19 cellular contexts compared by ENCODE assay signal in the genomic region with DNA sequence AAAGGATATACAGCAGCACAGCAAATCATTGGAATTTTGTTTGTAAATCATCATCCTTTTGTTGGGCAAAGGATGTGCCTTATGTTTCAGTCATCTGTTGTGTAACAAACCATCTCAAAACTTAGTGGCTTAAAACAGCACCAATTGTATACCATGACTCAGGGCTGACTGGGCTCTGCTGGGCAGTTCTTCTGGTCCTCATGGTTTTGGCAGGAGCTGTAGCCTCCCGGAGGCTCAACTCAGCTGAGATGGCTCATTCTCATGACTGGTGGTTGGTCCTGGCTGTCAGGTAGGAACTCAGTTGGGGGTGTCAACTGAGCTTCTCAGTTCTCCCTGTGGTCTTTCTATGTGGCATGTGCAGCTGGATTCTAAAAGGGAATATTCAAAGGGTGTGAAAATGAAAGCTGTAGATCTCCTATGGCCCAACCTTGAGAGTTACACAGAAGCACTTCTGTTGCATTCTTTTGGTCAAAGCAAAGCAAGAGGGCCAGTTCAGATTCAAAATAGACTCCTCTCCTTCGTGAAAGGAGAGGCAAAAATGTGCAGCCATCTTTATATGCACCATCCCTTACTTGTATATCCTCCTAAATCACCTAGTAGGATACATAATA.
"Had no signal": no experiment of that assay in that cellular context is flagged by ENCODE, and none has a peak within 500 bp of the region (broad histone marks: within the 10 kb centered on the region; RNA-seq: fewer than 3 reads in every experiment).

No MANE protein-coding gene starts in this region.

- H3K4me3 ChIP-seq: dorsolateral prefrontal cortex, left ventricle myocardium inferior, mucosa of descending colon, ovary, stomach, testis, upper lobe of left lung had no signal

- DNase-seq: activated CD4-positive, alpha-beta T cell treated with anti-CD3 and anti-CD28 coated beads, Interleukin-2, amount 50 U/mL, for 4 hours; activated CD4-positive, CD25-positive, alpha-beta regulatory T cell treated with anti-CD3 and anti-CD28 coated beads, Interleukin-2, amount 50 U/mL, for 72 hours; activated naive CD4-positive, alpha-beta T cell treated with anti-CD3 and anti-CD28 coated beads for 36 hours; activated naive CD8-positive, alpha-beta T cell treated with anti-CD3 and anti-CD28 coated beads, Interleukin-2, amount 50 U/mL, for 24 hours; aorta; dorsolateral prefrontal cortex; endodermal cell; glutamatergic neuron; hypothalamus; kidney; left ventricle myocardium inferior; mucosa of descending colon; naive thymus-derived CD4-positive, alpha-beta T cell; ovary; stomach; T-helper 9 cell; testis; upper lobe of left lung had no signal

- H3K9me3 ChIP-seq: ovary, testis had no signal

- H3K27ac ChIP-seq: dorsolateral prefrontal cortex, left ventricle myocardium inferior, ovary, stomach, testis, upper lobe of left lung had no signal

- ATAC-seq: activated naive CD8-positive, alpha-beta T cell treated with anti-CD3 and anti-CD28 coated beads, Interleukin-2, amount 50 U/mL, for 24 hours; mucosa of descending colon; naive thymus-derived CD4-positive, alpha-beta T cell; sciatic nerve had no signal

- H3K36me3 ChIP-seq: left ventricle myocardium inferior, ovary, stomach, upper lobe of left lung had no signal

- H3K27me3 ChIP-seq: dorsolateral prefrontal cortex, ovary, stomach, testis, upper lobe of left lung had no signal

- H3K4me1 ChIP-seq: testis, upper lobe of left lung had no signal
